ENCODE assay signal across 13 cellular contexts in genomic region chr9:71719585-71719984, GRCh38. TPM values are rescaled to one million over a fixed set of nuclear protein-coding genes. Genes with fewer than 3 reads are reported as not detected.
DNase-seq lines count a peak whose midpoint lies in the region; ATAC-seq and TF ChIP-seq lines count a peak whose summit lies in the region.
"Had no signal": no experiment of that assay in that cellular context is flagged by ENCODE, and none has a peak within 500 bp of the region (broad histone marks: within the 10 kb centered on the region; RNA-seq: fewer than 3 reads in every experiment).

No MANE protein-coding gene starts in this region.

- no peak for TF ChIP-seq CTCF in A673 (conservative IDR thresholded peaks at IDR 0.05; ENCODE audit: low read depth, low read length)
- no peak for TF ChIP-seq CTCF in epithelial cell of esophagus (IDR thresholded peaks at IDR 0.05; ENCODE audit: insufficient read depth, low read depth, low read length, missing control alignments)
- no peak for TF ChIP-seq CTCF in right lobe of liver (IDR thresholded peaks at IDR 0.05)

- BruUV-seq in A673 (replicated peaks; lab: Mats Ljungman, UMichigan): no TSS peak

- no peaks in the 10 kb centered on the region for H3K36me3 ChIP-seq in A673 (ENCODE audit: insufficient read depth, low read length, poor library complexity, severe bottlenecking)
- H3K36me3 ChIP-seq in right lobe of liver: peaks cover 0 to 27% (median 4%) of the 10 kb centered on the region in 4 donors

- ATAC-seq in right lobe of liver: peak; percentile 45 to 78 (median 72)
- no peak for ATAC-seq in HG02678 (IDR thresholded peaks at IDR 0.05; ENCODE audit: unreplicated experiment)

- POLR2A ChIA-PET in A673 (lab: Charles Lee; ENCODE audit: low non-redundant PET): no interaction called here

- H3K4me1 ChIP-seq in A673 (ENCODE audit: insufficient read depth, low read length, poor library complexity, severe bottlenecking) (no peaks in the 10 kb centered on the region), right lobe of liver (peaks cover 0 to 67% (median 12%) of the 10 kb centered on the region in 4 donors)
- H3K4me1 ChIP-seq: colonic mucosa had no signal

- H3K4me3 ChIP-seq in A673 (ENCODE audit: low read depth, low read length, poor library complexity, severe bottlenecking) (no peak overlapping the region), epithelial cell of esophagus (ENCODE audit: low read length) (no peak overlapping the region), right lobe of liver (no peak overlapping the region)
- H3K4me3 ChIP-seq: colonic mucosa had no signal

- H3K9me3 ChIP-seq in A673 (ENCODE audit: low read depth, low read length, poor library complexity, severe bottlenecking) (no peaks in the 10 kb centered on the region), right lobe of liver (no peaks in the 10 kb centered on the region)
- H3K9me3 ChIP-seq: colonic mucosa had no signal

- H3K27me3 ChIP-seq in A673 (replicated peaks; ENCODE audit: insufficient read depth, low read depth, low read length, poor library complexity): no peaks in the 10 kb centered on the region
- no peaks in the 10 kb centered on the region for H3K27me3 ChIP-seq in right lobe of liver
- H3K27me3 ChIP-seq: colonic mucosa had no signal

- DNase-seq in A673 (ENCODE audit: low spot score) (peak; percentile 1), NCI-H1694 (lab: John Stamatoyannopoulos, UW) (peak; percentile 65), epithelial cell of esophagus (ENCODE audit: low read depth) (peak; percentile 68), right lobe of liver (no peak), NCI-H1092 treated with DMSO at 0.1 percent for 48 hours (lab: John Stamatoyannopoulos, UW) (no peak), cortex of kidney (lab: John Stamatoyannopoulos, UW) (no peak)
- no peak for DNase-seq in activated CD8-positive, alpha-beta memory T cell treated with anti-CD3 and anti-CD28 coated beads for 24 hours
- DNase-seq: activated CD4-positive, CD25-positive, alpha-beta regulatory T cell treated with anti-CD3 and anti-CD28 coated beads, Interleukin-2, amount 50 U/mL, for 72 hours; activated effector memory CD4-positive, alpha-beta T cell treated with Interleukin-2 at 50 U/mL for 16 hours; AML-193; colonic mucosa; NCI-H510A treated with DMSO at 0.1 percent for 48 hours had no signal

- no peak overlapping the region for H3K27ac ChIP-seq in A673 (ENCODE audit: low read depth, low read length, poor library complexity, severe bottlenecking)
- H3K27ac ChIP-seq in right lobe of liver: peak overlapping the region in 2 of 3 donors; percentile 37 to 45
- H3K27ac ChIP-seq: colonic mucosa had no signal

- intact Hi-C loops in A673 (cut with micrococcal nuclease; ENCODE audit: unreplicated experiment): loop anchor here (10.0 kb wide), 1 partner anchor 115 kb away; no protein-coding TSS in a partner anchor
- intact Hi-C loops in right lobe of liver (cut with DNase I): no loop called here

- 13% methylated on average over 5 of the region's 5 CpGs for WGBS in right lobe of liver (ENCODE audit: insufficient coverage, low coverage, low lambda C conversion rate, missing lambda C conversion rate)

- TF ChIP-seq POLR2A in right lobe of liver (IDR thresholded peaks at IDR 0.05): no peak

- CTCF ChIA-PET in A673 (lab: Charles Lee): interaction anchor here (0.7 kb wide), 1 partner anchor 205 kb away, joined by 3 read pairs; no protein-coding TSS in a partner anchor

RNA-seq across cellular contexts. Expression of gene CEMIP2, which starts 48.7 kb away (rescaled TPM):
- total RNA-seq in A673 (2021) (31.8 and 32.9 TPM in 2 replicates), right lobe of liver (10 to 100 TPM; 40.9 to 92.8 (median 56.5) TPM)

Comparison
In these comparisons a context has a peak if more than half of its experiments do, and no peak if none do; other contexts are left out.
1. DNase-seq: peak in A673 (single experiment), NCI-H1694 (single experiment) and epithelial cell of esophagus (single experiment); none in right lobe of liver (0 of 3), activated CD8-positive, alpha-beta memory T cell treated with anti-CD3 and anti-CD28 coated beads for 24 hours (single experiment), NCI-H1092 treated with DMSO at 0.1 percent for 48 hours (single experiment) and cortex of kidney (single experiment).